In the genomic region with DNA sequence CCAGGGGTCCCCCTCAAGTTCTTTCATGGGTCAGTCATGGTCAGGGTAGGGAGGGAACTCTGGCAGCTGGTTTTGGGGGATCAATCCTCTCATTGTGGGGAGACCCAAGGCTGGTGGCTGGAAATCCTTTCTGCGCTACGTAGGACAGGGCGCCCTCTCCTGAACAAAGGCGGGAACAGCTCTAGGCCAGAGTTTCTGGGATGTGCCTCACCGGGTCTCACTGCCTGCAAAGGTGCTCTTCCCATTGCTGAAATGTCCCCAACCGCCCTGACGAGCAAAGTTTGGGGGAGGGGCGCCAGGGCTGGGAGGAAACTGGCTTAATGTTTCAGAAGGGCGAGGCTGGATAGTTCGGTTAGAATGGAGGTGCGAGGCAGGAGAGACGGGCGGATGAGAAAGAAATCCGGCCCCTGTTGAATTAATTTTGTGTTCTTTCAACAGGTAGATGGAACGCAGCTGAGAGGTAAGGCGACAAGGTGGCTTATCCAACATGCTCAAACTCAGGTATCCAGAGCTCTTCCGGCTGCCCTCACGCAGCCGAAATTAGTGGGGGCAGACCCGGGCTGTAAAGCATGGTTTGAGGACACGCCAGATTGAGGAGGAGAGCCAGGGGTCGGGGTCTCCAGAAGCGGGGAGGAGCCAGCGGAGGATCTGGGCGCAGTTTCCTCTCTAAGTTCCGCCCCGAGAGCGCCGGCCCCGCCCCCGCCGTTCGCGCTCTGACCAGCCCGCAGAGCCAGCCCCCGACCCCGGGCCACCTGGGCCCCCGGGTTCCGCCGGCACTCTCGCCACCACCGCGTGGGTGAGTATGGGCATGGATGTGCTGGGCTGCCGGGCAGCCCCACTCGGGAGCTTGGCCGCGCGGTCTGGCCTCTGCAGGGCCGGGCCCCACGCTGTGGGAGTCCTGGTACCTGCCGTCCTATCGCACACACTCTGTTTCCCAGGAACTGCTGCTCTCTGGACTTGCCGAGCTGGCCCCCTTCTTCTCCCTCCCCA, we compare ENCODE assay signal across 8 cellular contexts. TPM values are rescaled to one million over a fixed set of nuclear protein-coding genes. Genes with fewer than 3 reads are reported as not detected.
DNase-seq lines count a peak whose midpoint lies in the region; FAIRE-seq and TF ChIP-seq lines count a peak whose summit lies in the region.

A gene (plus strand): TSS at position 705 of the 990 bp plus-strand sequence. CDS start 2,700 bp downstream, outside the sequence.

- no peak for FAIRE-seq in urothelium cell line (lab: Jason Lieb, UNC)

- intact Hi-C loops in Caco-2 (cut with micrococcal nuclease; ENCODE audit: unreplicated experiment) = loop anchor here (1.0 to 5.0 kb wide), 6 partner anchors 19 to 264 kb away; no protein-coding TSS in a partner anchor

- H3K27me3 Mint-ChIP-seq in Caco-2 (ENCODE audit: insufficient read depth, unreplicated experiment) = no peaks in the 10 kb centered on the region
- no peaks in the 10 kb centered on the region for H3K27me3 Mint-ChIP-seq in IgD-negative memory B cell
- no peaks in the 10 kb centered on the region for H3K27me3 Mint-ChIP-seq in activated naive CD4-positive, alpha-beta T cell treated with anti-CD3 and anti-CD28 coated beads, Interleukin-2, amount 50 U/mL, for 24 hours
- no peaks in the 10 kb centered on the region for H3K27me3 Mint-ChIP-seq in glutamatergic neuron (ENCODE audit: unreplicated experiment)
- no peaks in the 10 kb centered on the region for H3K27me3 Mint-ChIP-seq in osteocyte (ENCODE audit: unreplicated experiment)

- peak within 1 kb of the TSS; percentile 93 for H3K27ac Mint-ChIP-seq in Caco-2 (ENCODE audit: unreplicated experiment)
- H3K27ac Mint-ChIP-seq in IgD-negative memory B cell = peak within 1 kb of the TSS; percentile 78 to 98 (median 88)
- H3K27ac Mint-ChIP-seq in activated naive CD4-positive, alpha-beta T cell treated with anti-CD3 and anti-CD28 coated beads, Interleukin-2, amount 50 U/mL, for 24 hours = peak within 1 kb of the TSS; percentile 95
- H3K27ac Mint-ChIP-seq in glutamatergic neuron (ENCODE audit: unreplicated experiment) = no peak within 1 kb of the TSS
- peak within 1 kb of the TSS; percentile 80 for H3K27ac Mint-ChIP-seq in osteocyte (ENCODE audit: unreplicated experiment)

- H3K4me1 ChIP-seq in Caco-2 = peaks cover 12% of the 10 kb centered on the region

- TSS peak; percentile 96 for BruUV-seq in Caco-2 (replicated peaks; lab: Mats Ljungman, UMichigan)

- CTCF ChIA-PET in Caco-2 (lab: Charles Lee) = interaction anchor here (0.6 to 2.8 kb wide), 21 partner anchors 11 to 331 kb away, joined by 3 to 39 read pairs (median 5); a partner anchor contains a TSS

- no peaks in the 10 kb centered on the region for H3K27me3 ChIP-seq in Caco-2 (replicated peaks; ENCODE audit: control insufficient read depth, insufficient read depth, low read length)

- POLR2A ChIA-PET in Caco-2 (lab: Charles Lee) = interaction anchor here (0.5 to 2.6 kb wide), 8 partner anchors 10 to 47 kb away, joined by 3 to 25 read pairs (median 3); a partner anchor contains a TSS

- H3K4me1 Mint-ChIP-seq in Caco-2 (ENCODE audit: low read depth, unreplicated experiment) (peaks cover 13% of the 10 kb centered on the region), IgD-negative memory B cell (peaks cover 3 to 10% (median 7%) of the 10 kb centered on the region in 3 donors), glutamatergic neuron (ENCODE audit: low read depth, unreplicated experiment) (no peaks in the 10 kb centered on the region), osteocyte (ENCODE audit: unreplicated experiment) (peaks cover 10% of the 10 kb centered on the region)
- peaks cover 17% of the 10 kb centered on the region for H3K4me1 Mint-ChIP-seq in activated naive CD4-positive, alpha-beta T cell treated with anti-CD3 and anti-CD28 coated beads, Interleukin-2, amount 50 U/mL, for 24 hours

- peak; percentile 69 to 86 for TF ChIP-seq CTCF in Caco-2 (IDR thresholded peaks at IDR 0.05; ENCODE audit: insufficient read depth in 1 of 2, low read depth in 1 of 2, low read length in 1 of 2, severe bottlenecking in 1 of 2, unreplicated experiment in 1 of 2)
- TF ChIP-seq CTCF in GM20000 (IDR thresholded peaks at IDR 0.05; ENCODE audit: extremely low read depth, missing control alignments) = peak; percentile 59
- peak; percentile 52 for TF ChIP-seq CTCF in glutamatergic neuron (IDR thresholded peaks at IDR 0.05; ENCODE audit: partially characterized antibody, unreplicated experiment)
- TF ChIP-seq CTCF in osteocyte (IDR thresholded peaks at IDR 0.05) = peak; percentile 71

- H3K4me3 ChIP-seq in Caco-2 (ENCODE audit: low read depth, low read length) = peak within 1 kb of the TSS; percentile 89

- H3K36me3 Mint-ChIP-seq in Caco-2 (ENCODE audit: insufficient read depth, unreplicated experiment) (peaks cover 11% of the 10 kb centered on the region), IgD-negative memory B cell (peaks cover 2% of the 10 kb centered on the region), glutamatergic neuron (ENCODE audit: unreplicated experiment) (no peaks in the 10 kb centered on the region), osteocyte (ENCODE audit: unreplicated experiment) (peaks cover 2% of the 10 kb centered on the region)
- no peaks in the 10 kb centered on the region for H3K36me3 Mint-ChIP-seq in activated naive CD4-positive, alpha-beta T cell treated with anti-CD3 and anti-CD28 coated beads, Interleukin-2, amount 50 U/mL, for 24 hours

- H3K4me3 Mint-ChIP-seq in Caco-2 (ENCODE audit: unreplicated experiment) (peak within 1 kb of the TSS; percentile 89), IgD-negative memory B cell (peak within 1 kb of the TSS; percentile 91 to 99 (median 97)), glutamatergic neuron (ENCODE audit: unreplicated experiment) (peak within 1 kb of the TSS; percentile 94), osteocyte (ENCODE audit: unreplicated experiment) (peak within 1 kb of the TSS; percentile 97)
- H3K4me3 Mint-ChIP-seq in activated naive CD4-positive, alpha-beta T cell treated with anti-CD3 and anti-CD28 coated beads, Interleukin-2, amount 50 U/mL, for 24 hours = peak within 1 kb of the TSS; percentile 99

- H3K9me3 Mint-ChIP-seq in Caco-2 (ENCODE audit: unreplicated experiment) = no peaks in the 10 kb centered on the region
- H3K9me3 Mint-ChIP-seq in IgD-negative memory B cell = no peaks in the 10 kb centered on the region
- no peaks in the 10 kb centered on the region for H3K9me3 Mint-ChIP-seq in activated naive CD4-positive, alpha-beta T cell treated with anti-CD3 and anti-CD28 coated beads, Interleukin-2, amount 50 U/mL, for 24 hours
- H3K9me3 Mint-ChIP-seq in glutamatergic neuron (ENCODE audit: unreplicated experiment) = no peaks in the 10 kb centered on the region
- no peaks in the 10 kb centered on the region for H3K9me3 Mint-ChIP-seq in osteocyte (ENCODE audit: unreplicated experiment)

- DNase-seq in Caco-2 = peak; percentile 87 to 88
- peak; percentile 83 for DNase-seq in GM20000 (ENCODE audit: low spot score)
- DNase-seq in SHP77 (lab: John Stamatoyannopoulos, UW) = peak; percentile 68 to 76
- peak; percentile 78 for DNase-seq in glutamatergic neuron
- DNase-seq in osteocyte (ENCODE audit: extremely low spot score, unreplicated experiment) = no peak
- DNase-seq in urothelium cell line (ENCODE audit: low spot score) = peak; percentile 53

- no peaks in the 10 kb centered on the region; the same call in 1 of the 2 replicates for H3K36me3 ChIP-seq in Caco-2 (ENCODE audit: control insufficient read depth, insufficient read depth, low read length)

- H3K9me3 ChIP-seq in Caco-2 = no peaks in the 10 kb centered on the region

RNA-seq across cellular contexts. Expression of the gene that starts here (rescaled TPM):
- total RNA-seq in Caco-2 (2022) (53.6 and 57.9 TPM in 2 replicates), glutamatergic neuron (ENCODE audit: unreplicated experiment) (20.0 TPM), osteocyte (20.3 and 22.7 TPM in 2 replicates)
- 20.1 TPM for polyA plus RNA-seq in IgD-negative memory B cell
